In genomic region chr21:29073222-29074006, GRCh38 we compare ENCODE assay signal across 8 cellular contexts. TPM values are rescaled to one million over a fixed set of nuclear protein-coding genes. Genes with fewer than 3 reads are reported as not detected.
DNase-seq lines count a peak whose midpoint lies in the region; ATAC-seq and TF ChIP-seq lines count a peak whose summit lies in the region.

Gene CCT8 (minus strand): TSS chr21:29073648. CDS start chr21:29073590, 58 bp downstream.

- H3K27ac ChIP-seq in prostate gland (peak within 1 kb of the TSS; percentile 90 to 91), urinary bladder (ENCODE audit: low read depth) (peak within 1 kb of the TSS; percentile 39)

- H3K4me1 ChIP-seq in prostate gland (replicated peaks) (peaks cover 14% of the 10 kb centered on the region), urinary bladder (ENCODE audit: insufficient read depth) (no peaks in the 10 kb centered on the region)

- H3K36me3 ChIP-seq in prostate gland (no peaks in the 10 kb centered on the region), urinary bladder (ENCODE audit: insufficient read depth) (no peaks in the 10 kb centered on the region)

- peak in 2 of 4 experiments; percentile 14 to 33 for TF ChIP-seq CTCF in prostate gland (IDR thresholded peaks at IDR 0.05)

- H3K9me3 ChIP-seq in prostate gland, result no peaks in the 10 kb centered on the region

- H3K4me3 ChIP-seq in prostate gland (peak within 1 kb of the TSS; percentile 89 to 91), urinary bladder (ENCODE audit: low read depth, low read length) (peak within 1 kb of the TSS; percentile 89)

- ATAC-seq in GM18499 (IDR thresholded peaks at IDR 0.05; ENCODE audit: insufficient read depth, unreplicated experiment) (peak; percentile 85), HG02943 (IDR thresholded peaks at IDR 0.05; ENCODE audit: low read depth, unreplicated experiment) (peak; percentile 92), left ventricle myocardium superior (peak; percentile 98)

- under 1% methylated on average over 62 of the region's 62 CpGs for WGBS in prostate gland
- under 1% methylated on average over 62 of the region's 62 CpGs for WGBS in urinary bladder

- DNase-seq in NCI-H187 treated with DMSO at 0.1 percent for 48 hours (lab: John Stamatoyannopoulos, UW) (peak; percentile 97), anterior cingulate cortex (lab: John Stamatoyannopoulos, UW) (peak; percentile 76 to 99 (median 97)), left ventricle myocardium superior (peak; percentile 99), prostate gland (ENCODE audit: low spot score) (peak; percentile 99)

- intact Hi-C loops in T-helper 2 cell treated with Interferon-gamma antibody and Interleukin-4, amounts not matched to agents 100 ng/mL and 5 ng/mL, for 36 hours (cut with micrococcal nuclease), result loop anchor here (1.0 to 5.0 kb wide), 8 partner anchors 49 to 275 kb away; partner anchors contain the start of genes BACH1, LTN1 and USP16
- intact Hi-C loops in left ventricle myocardium superior (cut with micrococcal nuclease) (no loop called here), prostate gland (cut with DNase I) (no loop called here)

- TF ChIP-seq POLR2A in prostate gland (IDR thresholded peaks at IDR 0.05), result peak; percentile 65

- H3K27me3 ChIP-seq in prostate gland (replicated peaks; ENCODE audit: insufficient read depth), result no peaks in the 10 kb centered on the region

RNA-seq across cellular contexts. Expression of gene CCT8, which starts in this region (rescaled TPM):
- 261 and 264 TPM in 2 replicates for total RNA-seq in T-helper 2 cell treated with Interferon-gamma antibody and Interleukin-4, amounts not matched to agents 100 ng/mL and 5 ng/mL, for 36 hours
- total RNA-seq in left ventricle myocardium superior, result 108 TPM
- 100 to 1,000 TPM; 101 to 105 TPM for total RNA-seq in prostate gland
- 134 TPM for total RNA-seq in urinary bladder
- 95.4 TPM for polyA plus RNA-seq in urinary bladder

Comparison
In these comparisons a context has a peak if more than half of its experiments do, and no peak if none do; other contexts are left out.
1. Peak in every context shown above with its lines: DNase-seq, ATAC-seq, H3K4me3 ChIP-seq and H3K27ac ChIP-seq.